15 cellular contexts compared by ENCODE assay signal in the genomic region with DNA sequence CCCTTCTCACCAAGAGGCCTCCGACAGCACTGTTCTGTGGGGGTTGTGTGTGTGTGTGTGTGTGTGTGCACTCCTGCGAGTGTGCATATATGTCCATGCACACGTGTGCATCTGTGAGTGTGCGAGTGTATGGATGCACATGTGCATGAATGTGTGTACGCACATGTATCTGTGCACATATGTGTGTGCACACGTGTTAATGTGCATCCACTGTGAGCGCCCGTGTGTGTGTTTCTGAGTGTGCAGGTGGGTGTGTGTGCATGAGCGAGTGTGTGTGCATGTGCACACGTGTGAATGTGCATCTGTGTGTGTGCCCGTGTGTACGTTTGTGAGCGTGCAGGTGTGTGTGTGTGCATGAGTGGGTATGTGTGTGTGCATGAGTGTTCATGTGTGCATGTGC. TPM values are rescaled to one million over a fixed set of nuclear protein-coding genes. Genes with fewer than 3 reads are reported as not detected.
A peak's percentile ranks its signal among the peaks of the same experiment; 100 is the strongest.
DNase-seq lines count a peak whose midpoint lies in the region; ATAC-seq and TF ChIP-seq lines count a peak whose summit lies in the region.
"Had no signal": no experiment of that assay in that cellular context is flagged by ENCODE, and none has a peak within 500 bp of the region (broad histone marks: within the 10 kb centered on the region; RNA-seq: fewer than 3 reads in every experiment).

No MANE protein-coding gene starts in this region.

- TF ChIP-seq CTCF in Panc1 (IDR thresholded peaks at IDR 0.05) (no peak), brain (conservative IDR thresholded peaks at IDR 0.05) (no peak), neural crest cell (conservative IDR thresholded peaks at IDR 0.05) (no peak), nephron progenitor cell (IDR thresholded peaks at IDR 0.05) (no peak)

- no peak overlapping the region for H3K4me3 Mint-ChIP-seq in brain
- H3K4me3 Mint-ChIP-seq in neural crest cell: no peak overlapping the region
- no peak overlapping the region for H3K4me3 Mint-ChIP-seq in nephron progenitor cell
- H3K4me3 Mint-ChIP-seq: CD4-positive, alpha-beta memory T cell had no signal

- H3K27ac ChIP-seq in Panc1 (ENCODE audit: low read length): peak overlapping the region; percentile 2; the same call in 1 of the 2 replicates
- H3K27ac ChIP-seq: C4-2B had no signal

- CTCF ChIA-PET in Panc1 (lab: Charles Lee): interaction anchor here (1.0 kb wide), 1 partner anchor 178 kb away, joined by 3 read pairs; no protein-coding TSS in a partner anchor

- H3K9me3 Mint-ChIP-seq in brain: no peaks in the 10 kb centered on the region
- H3K9me3 Mint-ChIP-seq in neural crest cell: no peaks in the 10 kb centered on the region
- no peaks in the 10 kb centered on the region for H3K9me3 Mint-ChIP-seq in nephron progenitor cell

- no peaks in the 10 kb centered on the region for H3K36me3 ChIP-seq in Panc1 (ENCODE audit: control insufficient read depth, insufficient read depth, low read length)
- H3K36me3 ChIP-seq: BE2C had no signal

- H3K4me3 ChIP-seq in Panc1 (ENCODE audit: low read depth in 2 of 2, low read length in 2 of 2): no peak overlapping the region
- H3K4me3 ChIP-seq: A549 had no signal

- POLR2A ChIA-PET in Panc1 (lab: Charles Lee): interaction anchor here (0.5 kb wide), 1 partner anchor 120 kb away, joined by 3 read pairs; no protein-coding TSS in a partner anchor

- peak overlapping the region in 4 of 5 experiments; percentile 8 to 73 (median 64) for H3K27ac Mint-ChIP-seq in brain
- peak overlapping the region; percentile 87 for H3K27ac Mint-ChIP-seq in neural crest cell (ENCODE audit: unreplicated experiment)
- H3K27ac Mint-ChIP-seq in nephron progenitor cell: no peak overlapping the region
- H3K27ac Mint-ChIP-seq: CD4-positive, alpha-beta memory T cell had no signal

- H3K27me3 Mint-ChIP-seq in brain: no peaks in the 10 kb centered on the region
- no peaks in the 10 kb centered on the region for H3K27me3 Mint-ChIP-seq in neural crest cell (ENCODE audit: low read depth)
- no peaks in the 10 kb centered on the region for H3K27me3 Mint-ChIP-seq in nephron progenitor cell (ENCODE audit: low read depth, poor library complexity)

- H3K4me1 ChIP-seq in Panc1 (ENCODE audit: control insufficient read depth, insufficient read depth, low read length): peaks cover 22% of the 10 kb centered on the region
- H3K4me1 ChIP-seq: BE2C had no signal

- in situ Hi-C loops in Panc1 (cut with HindIII; ENCODE audit: low pct_unique_long_range_greater_than_20kb, low sequenced_read_pairs): no loop called here

- no peaks in the 10 kb centered on the region for H3K27me3 ChIP-seq in Panc1 (ENCODE audit: control insufficient read depth, insufficient read depth, low read length)
- H3K27me3 ChIP-seq: BE2C had no signal

- DNase-seq in Panc1 (ENCODE audit: low read depth, low spot score) (no peak), neural crest cell (ENCODE audit: low read depth, low spot score) (no peak), nephron progenitor cell (no peak), HuH-7 (ENCODE audit: low spot score) (no peak)
- DNase-seq: BE2C; CD4-positive, alpha-beta memory T cell; DMS79 had no signal

- H3K4me1 Mint-ChIP-seq in brain: peaks cover 6% of the 10 kb centered on the region
- H3K4me1 Mint-ChIP-seq in neural crest cell: peaks cover 8% of the 10 kb centered on the region
- peaks cover 4% of the 10 kb centered on the region for H3K4me1 Mint-ChIP-seq in nephron progenitor cell

- H3K9me3 ChIP-seq in Panc1 (ENCODE audit: control insufficient read depth, insufficient read depth, low read depth, low read length): no peaks in the 10 kb centered on the region
- H3K9me3 ChIP-seq: A549 had no signal

- intact Hi-C loops in Panc1 (cut with micrococcal nuclease; ENCODE audit: unreplicated experiment): no loop called here

- no TSS peak for BruUV-seq in Panc1 (replicated peaks; lab: Mats Ljungman, UMichigan)

- H3K36me3 Mint-ChIP-seq in brain (peaks cover 8% of the 10 kb centered on the region), neural crest cell (ENCODE audit: low read depth) (peaks cover 2% of the 10 kb centered on the region), nephron progenitor cell (ENCODE audit: low read depth) (no peaks in the 10 kb centered on the region)
- H3K36me3 Mint-ChIP-seq: CD4-positive, alpha-beta memory T cell had no signal

- ATAC-seq in Panc1 (no peak), esophagus mucosa (no peak)

RNA-seq across cellular contexts. Expression of gene FOXL3, which starts 48.5 kb away (rescaled TPM):
- not detected for total RNA-seq in Panc1 (2021; ENCODE audit: unreplicated experiment)
- polyA plus RNA-seq in Panc1 (2012; ENCODE audit: insufficient read length): not detected
- polyA plus RNA-seq in brain (ENCODE audit: insufficient read depth, low read depth, low replicate concordance): not detected
- not detected in 2 replicates for total RNA-seq in neural crest cell
- not detected for total RNA-seq in esophagus mucosa
- total RNA-seq: CD4-positive, alpha-beta memory T cell; G401; H7; HT1080 had no signal
- polyA plus RNA-seq: A549; AG04450; CD4-positive, alpha-beta memory T cell had no signal

RNA-seq across cellular contexts. Expression of gene FAM20C, which starts 49.1 kb away (rescaled TPM):
- 62.4 TPM for total RNA-seq in Panc1 (2021; ENCODE audit: unreplicated experiment)
- polyA plus RNA-seq in Panc1 (2012; ENCODE audit: insufficient read length): 91.8 TPM
- 20.8 TPM for polyA plus RNA-seq in brain (ENCODE audit: insufficient read depth, low read depth, low replicate concordance)
- 21.9 and 22.7 TPM in 2 replicates for total RNA-seq in neural crest cell
- total RNA-seq in esophagus mucosa: 12.6 TPM
- polyA plus RNA-seq: CD4-positive, alpha-beta memory T cell had no signal
